Comparison of ENCODE assay signal across 8 cellular contexts in genomic region chr6:43668151-43669028, GRCh38. TPM values are rescaled to one million over a fixed set of nuclear protein-coding genes. Genes with fewer than 3 reads are reported as not detected.
DNase-seq lines count a peak whose midpoint lies in the region; ATAC-seq lines count a peak whose summit lies in the region.

No MANE protein-coding gene starts in this region.

- no peak overlapping the region for H3K4me3 ChIP-seq in esophagus (ENCODE audit: low read depth in 1 of 2, low read length in 2 of 2)

- WGBS in esophagus, 2 donors, result 26 to 28% methylated on average over 17 of the region's 17 CpGs

- peaks cover 6 to 8% of the 10 kb centered on the region in 2 donors for H3K36me3 ChIP-seq in esophagus (ENCODE audit: control insufficient read depth in 2 of 2, insufficient read depth in 2 of 2, low read length in 1 of 2)

- H3K9me3 ChIP-seq in esophagus (ENCODE audit: control insufficient read depth in 2 of 2, insufficient read depth in 1 of 2, low read depth in 1 of 2, low read length in 1 of 2), result no peaks in the 10 kb centered on the region

- H3K4me1 ChIP-seq in esophagus (ENCODE audit: control insufficient read depth in 2 of 2, insufficient read depth in 2 of 2, low read length in 1 of 2), result peaks cover 15 to 28% of the 10 kb centered on the region in 2 donors

- H3K27ac ChIP-seq in esophagus (ENCODE audit: low read depth in 2 of 2, low read length in 1 of 2) (peak overlapping the region; percentile 77 to 92), temporal lobe (ENCODE audit: low read depth, low read length) (peak overlapping the region; percentile 60)

- no peaks in the 10 kb centered on the region for H3K27me3 ChIP-seq in esophagus (ENCODE audit: control insufficient read depth in 1 of 2, insufficient read depth in 2 of 2, low read length in 2 of 2)

- H3K36me3 Mint-ChIP-seq in naive B cell, result peaks cover 0 to 13% of the 10 kb centered on the region in 2 donors

- H3K4me3 Mint-ChIP-seq in naive B cell, result peak overlapping the region in 5 of 8 donors; percentile 32 to 66 (median 56)

- DNase-seq in ELR (ENCODE audit: low read depth) (peak; percentile 63), NCI-H524 (lab: John Stamatoyannopoulos, UW) (peak; percentile 80 to 98), naive B cell (peak; percentile 28), RKO (ENCODE audit: low spot score) (no peak)
- DNase-seq in activated CD8-positive, alpha-beta memory T cell treated with anti-CD3 and anti-CD28 coated beads for 24 hours, result peak; percentile 77

- peak overlapping the region in 4 of 6 donors; percentile 27 to 85 (median 68) for H3K27ac Mint-ChIP-seq in naive B cell

- H3K27me3 Mint-ChIP-seq in naive B cell, result no peaks in the 10 kb centered on the region

- ATAC-seq in HG03066 (IDR thresholded peaks at IDR 0.05; ENCODE audit: low read depth, unreplicated experiment), result peak; percentile 53
- ATAC-seq in naive B cell (ENCODE audit: low read depth in 2 of 2), result peak; percentile 76

- H3K9me3 Mint-ChIP-seq in naive B cell, result no peaks in the 10 kb centered on the region

- H3K4me1 Mint-ChIP-seq in naive B cell, result peaks cover 15 to 20% (median 19%) of the 10 kb centered on the region in 3 donors

RNA-seq across cellular contexts. Expression of gene MRPS18A, which starts 19.2 kb away (rescaled TPM):
- polyA plus RNA-seq in esophagus (10 to 100 TPM; 33.3 to 70.0 TPM), naive B cell (ENCODE audit: low read depth in 6 of 6) (10 to 100 TPM; 61.1 to 91.0 (median 80.1) TPM)
- total RNA-seq in temporal lobe, result 12.3 TPM

RNA-seq across cellular contexts. Expression of gene RSPH9, which starts 23.6 kb away (rescaled TPM):
- polyA plus RNA-seq in esophagus (under 1 TPM; 0.14 to 0.16 TPM), naive B cell (ENCODE audit: low read depth in 6 of 6) (1 to 10 TPM in 4 of 6 donors, under 1 TPM in 1, not detected in 1; 0.96 to 1.9 (median 1.5) TPM)
- total RNA-seq in temporal lobe, result 5.7 TPM

RNA-seq across cellular contexts. Expression of gene MAD2L1BP, which starts 32.8 kb away (rescaled TPM):
- polyA plus RNA-seq in esophagus (10 to 100 TPM; 10.1 to 23.6 TPM), naive B cell (ENCODE audit: low read depth in 6 of 6) (10 to 100 TPM; 21.3 to 31.4 (median 27.9) TPM)
- 20.9 TPM for total RNA-seq in temporal lobe

RNA-seq across cellular contexts. Expression of gene GTPBP2, which starts 39.3 kb away (rescaled TPM):
- polyA plus RNA-seq in esophagus (10 to 100 TPM; 62.2 to 76.8 TPM), naive B cell (ENCODE audit: low read depth in 6 of 6) (10 to 100 TPM in 1 of 6 donors, 1 to 10 TPM in 5; 2.5 to 17.3 (median 3.8) TPM)
- total RNA-seq in temporal lobe, result 23.6 TPM
